ENCODE assay signal across 2 cellular contexts in the genomic region with DNA sequence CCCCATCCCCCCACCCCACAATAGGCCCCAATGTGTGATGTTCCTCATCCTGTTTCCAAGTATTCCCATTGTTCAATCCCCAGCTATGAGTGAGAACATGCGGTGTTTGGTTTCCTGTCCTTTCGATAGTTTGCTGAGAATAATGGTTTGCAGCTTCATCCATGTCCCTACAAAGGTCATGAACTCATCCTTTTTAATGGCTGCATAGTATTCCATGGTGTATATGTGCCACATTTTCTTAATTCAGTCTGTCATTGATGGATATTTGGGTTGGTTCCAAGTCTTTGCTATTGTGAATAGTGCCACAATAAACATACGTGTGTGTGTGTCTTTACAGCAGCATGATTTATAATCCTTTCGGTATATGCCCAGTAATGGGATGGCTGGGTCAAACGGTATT.
A peak's percentile ranks its signal among the peaks of the same experiment; 100 is the strongest.
TF ChIP-seq lines count a peak whose summit lies in the region.

No MANE protein-coding gene starts in this region.

TF ChIP-seq in HEK293, 187 proteins besides CTCF, POLR2A, EP300 and RAD21 (continued from another document):
- TF ChIP-seq, protein P1, sequence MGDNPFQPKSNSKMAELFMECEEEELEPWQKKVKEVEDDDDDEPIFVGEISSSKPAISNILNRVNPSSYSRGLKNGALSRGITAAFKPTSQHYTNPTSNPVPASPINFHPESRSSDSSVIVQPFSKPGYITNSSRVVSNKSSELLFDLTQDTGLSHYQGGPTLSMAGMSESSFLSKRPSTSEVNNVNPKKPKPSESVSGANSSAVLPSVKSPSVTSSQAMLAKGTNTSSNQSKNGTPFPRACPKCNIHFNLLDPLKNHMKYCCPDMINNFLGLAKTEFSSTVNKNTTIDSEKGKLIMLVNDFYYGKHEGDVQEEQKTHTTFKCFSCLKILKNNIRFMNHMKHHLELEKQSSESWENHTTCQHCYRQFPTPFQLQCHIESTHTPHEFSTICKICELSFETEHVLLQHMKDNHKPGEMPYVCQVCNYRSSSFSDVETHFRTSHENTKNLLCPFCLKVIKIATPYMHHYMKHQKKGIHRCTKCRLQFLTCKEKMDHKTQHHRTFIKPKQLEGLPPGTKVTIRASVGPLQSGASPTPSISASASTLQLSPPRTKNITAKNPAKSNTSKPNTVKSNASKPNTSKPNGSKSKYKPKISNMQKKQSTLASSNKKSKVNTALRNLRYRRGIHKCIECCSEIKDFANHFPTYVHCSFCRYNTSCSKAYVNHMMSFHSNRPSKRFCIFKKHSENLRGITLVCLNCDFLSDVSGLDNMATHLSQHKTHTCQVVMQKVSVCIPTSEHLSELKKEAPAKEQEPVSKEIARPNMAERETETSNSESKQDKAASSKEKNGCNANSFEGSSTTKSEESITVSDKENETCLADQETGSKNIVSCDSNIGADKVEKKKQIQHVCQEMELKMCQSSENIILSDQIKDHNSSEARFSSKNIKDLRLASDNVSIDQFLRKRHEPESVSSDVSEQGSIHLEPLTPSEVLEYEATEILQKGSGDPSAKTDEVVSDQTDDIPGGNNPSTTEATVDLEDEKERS (tag by site-specific recombination; IDR thresholded peaks at IDR 0.05), result peak; percentile 53; the same call in 1 of the 2 replicates

TF ChIP-seq in K562, 482 proteins besides CTCF, POLR2A, EP300 and RAD21:
- TF ChIP-seq ZNF146 (CRISPR knock-in tag; IDR thresholded peaks at IDR 0.05; ENCODE audit: unreplicated experiment), result peak; percentile 69
TF ChIP-seq in K562: peak in this region for 1; not testable (repeated sequence) for 481.
